9 cellular contexts compared by ENCODE assay signal in genomic region chr12:53071591-53072551, GRCh38. TPM values are rescaled to one million over a fixed set of nuclear protein-coding genes. Genes with fewer than 3 reads are reported as not detected.
DNase-seq lines count a peak whose midpoint lies in the region; TF ChIP-seq lines count a peak whose summit lies in the region.
"Had no signal": no experiment of that assay in that cellular context is flagged by ENCODE, and none has a peak within 500 bp of the region (broad histone marks: within the 10 kb centered on the region; RNA-seq: fewer than 3 reads in every experiment).

No MANE protein-coding gene starts in this region.

- CTCF ChIA-PET in activated CD4-positive, alpha-beta T cell treated with anti-CD3 and anti-CD28 coated beads, Interleukin-2, amount 10 ng/mL, durations not matched to agents 7 days and 5 days (lab: Charles Lee): interaction anchor here (0.7 to 1.7 kb wide), 2 partner anchors 7 to 31 kb away, joined by 3 read pairs; partner anchors contain the start of genes SOAT2 and SPRYD3

- no peak overlapping the region for H3K18ac ChIP-seq in mesendoderm (ENCODE audit: low read length)

- H4K5ac ChIP-seq in mesendoderm (ENCODE audit: low read length): no peak overlapping the region

- no peak overlapping the region for H2AK5ac ChIP-seq in mesendoderm (ENCODE audit: low read length)

- POLR2A ChIA-PET in activated CD4-positive, alpha-beta T cell treated with anti-CD3 and anti-CD28 coated beads, Interleukin-2, amount 10 ng/mL, durations not matched to agents 7 days and 5 days (lab: Charles Lee): no interaction called here

- no peak overlapping the region for H3K23ac ChIP-seq in mesendoderm (ENCODE audit: low read length)

- H3K27me3 ChIP-seq in mesendoderm (ENCODE audit: insufficient read depth, low read length, poor library complexity): no peaks in the 10 kb centered on the region

- no CpG with 5 or more reads among the region's 11 CpGs for WGBS in mesendoderm (ENCODE audit: extremely low coverage, insufficient coverage, low lambda C conversion rate)

- peaks cover 5% of the 10 kb centered on the region for H3K4me1 Mint-ChIP-seq in activated CD4-positive, alpha-beta T cell treated with anti-CD3 and anti-CD28 coated beads, Interleukin-2, amount 10 ng/mL, durations not matched to agents 7 days and 5 days
- peaks cover 51% of the 10 kb centered on the region for H3K4me1 Mint-ChIP-seq in type B pancreatic cell (ENCODE audit: unreplicated experiment)

- no peak for DNase-seq in activated CD4-positive, alpha-beta T cell treated with anti-CD3 and anti-CD28 coated beads, Interleukin-2, amount 10 ng/mL, durations not matched to agents 7 days and 5 days
- DNase-seq in activated CD4-positive, alpha-beta T cell treated with anti-CD3 and anti-CD28 coated beads for 48 hours: no peak
- DNase-seq in dermis blood vessel endothelial cell (peak; percentile 41), mesendoderm (peak; percentile 65), type B pancreatic cell (ENCODE audit: extremely low spot score, unreplicated experiment) (no peak), GM13976 (ENCODE audit: low spot score) (no peak), NCI-H146 treated with DMSO at 0.1 percent for 48 hours (lab: John Stamatoyannopoulos, UW; ENCODE audit: unreplicated experiment) (no peak), HPDE6-E6E7 (ENCODE audit: extremely low spot score) (no peak)
- DNase-seq: stimulated activated CD4-positive, alpha-beta T cell treated with anti-CD3 and anti-CD28 coated beads, Interleukin-4, amount 100 ng/mL, for 24 hours had no signal

- no peaks in the 10 kb centered on the region for H3K79me2 ChIP-seq in mesendoderm (ENCODE audit: control insufficient read depth, insufficient read depth, low read length)

- H3K27me3 Mint-ChIP-seq in activated CD4-positive, alpha-beta T cell treated with anti-CD3 and anti-CD28 coated beads, Interleukin-2, amount 10 ng/mL, durations not matched to agents 7 days and 5 days: no peaks in the 10 kb centered on the region
- no peaks in the 10 kb centered on the region for H3K27me3 Mint-ChIP-seq in type B pancreatic cell

- H4K8ac ChIP-seq in mesendoderm (ENCODE audit: low read depth, low read length): no peak overlapping the region

- H3K4ac ChIP-seq in mesendoderm (ENCODE audit: low read depth, low read length): no peak overlapping the region

- no peak overlapping the region for H3K56ac ChIP-seq in mesendoderm (ENCODE audit: low read length)

- TF ChIP-seq CTCF in type B pancreatic cell (conservative IDR thresholded peaks at IDR 0.05): no peak
- TF ChIP-seq CTCF in GM13976 (IDR thresholded peaks at IDR 0.05; ENCODE audit: borderline replicate concordance, control extremely low read depth, extremely low read depth, insufficient read depth, missing control alignments): no peak

- H3K9me3 Mint-ChIP-seq in activated CD4-positive, alpha-beta T cell treated with anti-CD3 and anti-CD28 coated beads, Interleukin-2, amount 10 ng/mL, durations not matched to agents 7 days and 5 days: no peaks in the 10 kb centered on the region
- H3K9me3 Mint-ChIP-seq in type B pancreatic cell: no peaks in the 10 kb centered on the region

- no peak overlapping the region for H3K27ac ChIP-seq in mesendoderm (ENCODE audit: low read depth, low read length)

- peaks cover 40% of the 10 kb centered on the region for H3K36me3 Mint-ChIP-seq in activated CD4-positive, alpha-beta T cell treated with anti-CD3 and anti-CD28 coated beads, Interleukin-2, amount 10 ng/mL, durations not matched to agents 7 days and 5 days (ENCODE audit: low read depth)
- H3K36me3 Mint-ChIP-seq in type B pancreatic cell: peaks cover 30% of the 10 kb centered on the region

- H3K4me2 ChIP-seq in mesendoderm (ENCODE audit: low read length): no peak overlapping the region

- no peak overlapping the region for H2BK15ac ChIP-seq in mesendoderm (replicated peaks; ENCODE audit: low read depth)

- H3K27ac Mint-ChIP-seq in activated CD4-positive, alpha-beta T cell treated with anti-CD3 and anti-CD28 coated beads, Interleukin-2, amount 10 ng/mL, durations not matched to agents 7 days and 5 days: peak overlapping the region; percentile 64
- peak overlapping the region; percentile 71 for H3K27ac Mint-ChIP-seq in type B pancreatic cell

- peaks cover 2% of the 10 kb centered on the region for H3K4me1 ChIP-seq in mesendoderm (ENCODE audit: control insufficient read depth, low read depth, low read length)

- no peak overlapping the region for H3K9ac ChIP-seq in mesendoderm (ENCODE audit: low read length)

- H3K4me3 Mint-ChIP-seq in activated CD4-positive, alpha-beta T cell treated with anti-CD3 and anti-CD28 coated beads, Interleukin-2, amount 10 ng/mL, durations not matched to agents 7 days and 5 days: no peak overlapping the region
- peak overlapping the region; percentile 59 for H3K4me3 Mint-ChIP-seq in type B pancreatic cell

- no peak overlapping the region for H2BK5ac ChIP-seq in mesendoderm (ENCODE audit: low read length)

- in situ Hi-C loops in GM13976 (cut with MboI; ENCODE audit: low sequenced_read_pairs, unreplicated experiment): no loop called here

- no peaks in the 10 kb centered on the region for H3K36me3 ChIP-seq in mesendoderm (ENCODE audit: control insufficient read depth, insufficient read depth, low read length)

- no peak overlapping the region for H3K4me3 ChIP-seq in mesendoderm (ENCODE audit: low read length)

- H2BK120ac ChIP-seq in mesendoderm (ENCODE audit: low read depth, low read length): no peak overlapping the region

- H3K79me1 ChIP-seq in mesendoderm (ENCODE audit: low read length): no peaks in the 10 kb centered on the region

RNA-seq across cellular contexts. Expression of gene SPRYD3, which starts 7.3 kb away (rescaled TPM):
- 10 to 100 TPM; 19.0 to 20.2 TPM for total RNA-seq in activated CD4-positive, alpha-beta T cell treated with anti-CD3 and anti-CD28 coated beads, Interleukin-2, amount 10 ng/mL, durations not matched to agents 7 days and 5 days
- total RNA-seq in dermis blood vessel endothelial cell (13.1 and 16.5 TPM in 2 replicates), type B pancreatic cell (ENCODE audit: low replicate concordance) (22.1 and 43.0 TPM in 2 replicates)
- polyA plus RNA-seq in mesendoderm (2013, experiment 1 of 2): 4.4 TPM
- 4.3 TPM for polyA plus RNA-seq in mesendoderm (2013, experiment 2 of 2)

RNA-seq across cellular contexts. Expression of gene TNS2, which starts 22.0 kb away (rescaled TPM):
- 1 to 10 TPM in 1 of 2 experiments, under 1 TPM in 1; 0.92 to 1.8 TPM for total RNA-seq in activated CD4-positive, alpha-beta T cell treated with anti-CD3 and anti-CD28 coated beads, Interleukin-2, amount 10 ng/mL, durations not matched to agents 7 days and 5 days
- total RNA-seq in dermis blood vessel endothelial cell (56.2 and 56.5 TPM in 2 replicates), type B pancreatic cell (ENCODE audit: low replicate concordance) (3.5 and 21.8 TPM in 2 replicates)
- polyA plus RNA-seq in mesendoderm (2013, experiment 1 of 2): 15.4 TPM
- 22.5 TPM for polyA plus RNA-seq in mesendoderm (2013, experiment 2 of 2)

RNA-seq across cellular contexts. Expression of gene IGFBP6, which starts 25.6 kb away (rescaled TPM):
- total RNA-seq in activated CD4-positive, alpha-beta T cell treated with anti-CD3 and anti-CD28 coated beads, Interleukin-2, amount 10 ng/mL, durations not matched to agents 7 days and 5 days: under 1 TPM in 1 of 2 experiments, not detected in 1; 0.37 TPM
- 4.9 and 7.0 TPM in 2 replicates for total RNA-seq in dermis blood vessel endothelial cell
- polyA plus RNA-seq in mesendoderm (2013, experiment 1 of 2): 4.1 TPM
- 4.5 TPM for polyA plus RNA-seq in mesendoderm (2013, experiment 2 of 2)
- 25.1 and 40.3 TPM in 2 replicates for total RNA-seq in type B pancreatic cell (ENCODE audit: low replicate concordance)

RNA-seq across cellular contexts. Expression of gene SOAT2, which starts 31.4 kb away (rescaled TPM):
- 1 to 10 TPM; 1.0 to 1.7 TPM for total RNA-seq in activated CD4-positive, alpha-beta T cell treated with anti-CD3 and anti-CD28 coated beads, Interleukin-2, amount 10 ng/mL, durations not matched to agents 7 days and 5 days
- total RNA-seq in dermis blood vessel endothelial cell: not detected in 2 replicates
- polyA plus RNA-seq in mesendoderm (2013, experiment 1 of 2): not detected
- 0.01 TPM for polyA plus RNA-seq in mesendoderm (2013, experiment 2 of 2)
- 0.97 and 1.9 TPM in 2 replicates for total RNA-seq in type B pancreatic cell (ENCODE audit: low replicate concordance)

Comparison
In these comparisons a context has a peak if more than half of its experiments do, and no peak if none do; other contexts are left out.
1. DNase-seq: peak in dermis blood vessel endothelial cell (single experiment) and mesendoderm (single experiment); none in activated CD4-positive, alpha-beta T cell treated with anti-CD3 and anti-CD28 coated beads, Interleukin-2, amount 10 ng/mL, durations not matched to agents 7 days and 5 days (single experiment), activated CD4-positive, alpha-beta T cell treated with anti-CD3 and anti-CD28 coated beads for 48 hours (single experiment), type B pancreatic cell (single experiment), GM13976 (single experiment), NCI-H146 treated with DMSO at 0.1 percent for 48 hours (single experiment) and HPDE6-E6E7 (single experiment).